9 cellular contexts compared by ENCODE assay signal in the genomic region with DNA sequence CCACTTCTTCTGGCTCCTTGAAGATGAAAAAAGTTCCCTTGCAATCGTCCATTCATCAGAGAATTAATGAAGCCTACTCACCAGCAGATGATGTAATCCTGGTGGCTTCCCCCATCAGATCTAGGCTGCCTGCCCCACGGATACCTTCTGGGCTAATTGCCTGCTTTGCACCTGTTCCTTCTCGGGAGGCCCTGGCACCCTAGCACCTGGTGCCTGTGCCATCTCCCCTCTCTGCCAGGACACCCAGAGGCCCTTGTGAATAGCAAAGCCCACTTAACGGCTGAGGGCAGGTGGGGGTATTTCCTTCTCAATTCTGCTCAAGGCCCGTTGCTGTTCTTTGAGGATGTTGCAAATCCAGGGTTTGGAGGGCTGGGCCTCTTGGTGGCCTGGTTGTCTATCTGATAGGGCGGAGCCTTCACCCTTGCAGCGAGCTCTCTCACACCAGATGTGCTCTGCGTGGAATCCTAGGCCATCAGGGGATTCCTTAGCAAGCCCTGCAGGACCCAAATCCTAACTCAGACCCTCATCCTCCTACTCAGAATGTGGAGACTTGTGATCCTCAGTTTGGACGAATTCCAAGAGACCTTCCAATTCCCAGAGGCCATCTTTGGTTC. TPM values are rescaled to one million over a fixed set of nuclear protein-coding genes. Genes with fewer than 3 reads are reported as not detected.
DNase-seq lines count a peak whose midpoint lies in the region; ATAC-seq and TF ChIP-seq lines count a peak whose summit lies in the region.
"Had no signal": no experiment of that assay in that cellular context is flagged by ENCODE, and none has a peak within 500 bp of the region (broad histone marks: within the 10 kb centered on the region; RNA-seq: fewer than 3 reads in every experiment).

TSS of gene LMO2 (minus strand) at position 363 of the 614 bp plus-strand sequence. CDS start 22,360 bp downstream, outside the sequence.

- DNase-seq in NCI-H2171 (lab: John Stamatoyannopoulos, UW) (peak; percentile 79), dermis blood vessel endothelial cell (no peak), progenitor cell of endocrine pancreas (ENCODE audit: low spot score, unreplicated experiment) (no peak), A172 (ENCODE audit: low spot score) (no peak), mesothelial cell of epicardium (ENCODE audit: low spot score in 2 of 2, unreplicated experiment in 2 of 2) (no peak)

- H3K4me1 Mint-ChIP-seq in progenitor cell of endocrine pancreas (ENCODE audit: low read depth) (peaks cover 7% of the 10 kb centered on the region), mesothelial cell of epicardium (peaks cover 16% of the 10 kb centered on the region)

- H3K27ac Mint-ChIP-seq in progenitor cell of endocrine pancreas (peak within 1 kb of the TSS; percentile 36), mesothelial cell of epicardium (no peak within 1 kb of the TSS)

- no peaks in the 10 kb centered on the region for H3K36me3 Mint-ChIP-seq in progenitor cell of endocrine pancreas (ENCODE audit: insufficient read depth)
- H3K36me3 Mint-ChIP-seq in mesothelial cell of epicardium = no peaks in the 10 kb centered on the region

- H3K27me3 Mint-ChIP-seq in progenitor cell of endocrine pancreas = peaks cover 8% of the 10 kb centered on the region
- peaks cover 7% of the 10 kb centered on the region for H3K27me3 Mint-ChIP-seq in mesothelial cell of epicardium (ENCODE audit: low read depth)

- H3K4me3 Mint-ChIP-seq in progenitor cell of endocrine pancreas (ENCODE audit: low read depth) (no peak within 1 kb of the TSS), mesothelial cell of epicardium (no peak within 1 kb of the TSS)

- TF ChIP-seq CTCF in progenitor cell of endocrine pancreas (IDR thresholded peaks at IDR 0.05; ENCODE audit: unreplicated experiment) = no peak
- no peak for TF ChIP-seq CTCF in mesothelial cell of epicardium (IDR thresholded peaks at IDR 0.05; ENCODE audit: unreplicated experiment)

- H3K9me3 Mint-ChIP-seq in progenitor cell of endocrine pancreas (ENCODE audit: low read depth) (no peaks in the 10 kb centered on the region), mesothelial cell of epicardium (peaks cover 4% of the 10 kb centered on the region)

- peak; percentile 31 for ATAC-seq in GM19438 (IDR thresholded peaks at IDR 0.05; ENCODE audit: low read depth, unreplicated experiment)
- no peak for ATAC-seq in HG03521 (IDR thresholded peaks at IDR 0.05; ENCODE audit: unreplicated experiment)
- no peak for ATAC-seq in HG03571 (IDR thresholded peaks at IDR 0.05; ENCODE audit: unreplicated experiment)
- ATAC-seq: HCT116 had no signal

RNA-seq across cellular contexts. Expression of gene LMO2, which starts in this region (rescaled TPM):
- 107 and 149 TPM in 2 replicates for total RNA-seq in dermis blood vessel endothelial cell
- 0.36 and 0.55 TPM in 2 replicates for total RNA-seq in progenitor cell of endocrine pancreas
- 0.65 and 0.98 TPM in 2 replicates for total RNA-seq in A172 (2014; rRNA removed; shearing (Covaris generic))
- 2.9 to 4.5 TPM (median 3.9 TPM) in 3 replicates for total RNA-seq in mesothelial cell of epicardium

Comparison
In these comparisons a context has a peak if more than half of its experiments do, and no peak if none do; other contexts are left out.
1. RNA of gene LMO2 (total RNA-seq): 107 to 149 TPM in dermis blood vessel endothelial cell; 2.9 to 4.5 TPM in mesothelial cell of epicardium, 0.65 to 0.98 TPM in A172 and 0.36 to 0.55 TPM in progenitor cell of endocrine pancreas; every median in the first group is over 10 times any median in the second.